ENCODE assay signal across 28 cellular contexts in the genomic region with DNA sequence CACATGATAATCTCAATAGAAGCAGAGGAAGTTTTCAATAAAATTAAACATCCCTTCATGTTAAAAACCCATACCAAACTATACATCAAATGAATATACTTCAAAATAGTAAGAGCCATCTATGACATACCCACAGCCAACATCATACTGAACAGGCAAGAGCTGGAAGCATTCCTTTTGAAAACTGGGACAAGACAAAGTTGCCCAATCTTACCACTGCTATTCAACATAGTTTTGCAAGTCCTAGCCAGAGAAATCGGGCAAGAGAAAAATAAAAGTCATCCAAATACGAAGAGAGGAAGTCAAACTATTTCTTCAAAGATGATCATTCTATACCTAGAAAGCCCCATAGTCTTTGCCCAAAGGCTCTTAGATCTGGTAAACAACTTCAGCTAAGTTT.
"Had no signal": no experiment of that assay in that cellular context is flagged by ENCODE, and none has a peak within 500 bp of the region (broad histone marks: within the 10 kb centered on the region; RNA-seq: fewer than 3 reads in every experiment).

No MANE protein-coding gene starts in this region.

- H3K4me1 ChIP-seq: adrenal gland had no signal

- ATAC-seq: activated CD4-positive, CD25-positive, alpha-beta regulatory T cell treated with anti-CD3 and anti-CD28 coated beads, Interleukin-2, amount 50 U/mL, for 24 hours; activated CD8-positive, alpha-beta T cell treated with anti-CD3 and anti-CD28 coated beads for 36 hours; activated T-cell treated with anti-CD3 and anti-CD28 coated beads, Interleukin-2, amount 50 U/mL, for 72 hours; T-cell had no signal

- H3K9me3 ChIP-seq: adrenal gland had no signal

- H3K27me3 Mint-ChIP-seq: activated CD8-positive, alpha-beta T cell treated with anti-CD3 and anti-CD28 coated beads for 36 hours; activated naive CD4-positive, alpha-beta T cell treated with anti-CD3 and anti-CD28 coated beads, Interleukin-2, amount 10 ng/mL, durations not matched to agents 7 days and 5 days; activated naive CD8-positive, alpha-beta T cell treated with anti-CD3 and anti-CD28 coated beads for 36 hours; T-cell had no signal

- H3K4me1 Mint-ChIP-seq: activated naive CD4-positive, alpha-beta T cell treated with anti-CD3 and anti-CD28 coated beads, Interleukin-2, amount 10 ng/mL, durations not matched to agents 7 days and 5 days; activated naive CD8-positive, alpha-beta T cell treated with anti-CD3 and anti-CD28 coated beads for 36 hours; T-cell had no signal

- H3K9ac ChIP-seq: KMS-11 had no signal

- H3K4me3 ChIP-seq: adrenal gland had no signal

- H3K27ac ChIP-seq: adrenal gland, KMS-11, VCaP had no signal

- H3K27ac Mint-ChIP-seq: activated CD8-positive, alpha-beta T cell treated with anti-CD3 and anti-CD28 coated beads for 36 hours; activated naive CD4-positive, alpha-beta T cell treated with anti-CD3 and anti-CD28 coated beads, Interleukin-2, amount 10 ng/mL, durations not matched to agents 7 days and 5 days; activated naive CD8-positive, alpha-beta T cell treated with anti-CD3 and anti-CD28 coated beads for 36 hours; activated T-cell treated with anti-CD3 and anti-CD28 coated beads, Interleukin-2, amount 50 U/mL, for 72 hours; activated T-helper 2 cell treated with anti-CD3 and anti-CD28 coated beads, Interferon-gamma antibody, Interleukin-2, Interleukin-4, amounts not matched to agents 10 μg/mL and 5 μg/mL and 100 μg/mL, durations not matched to agents 14 hours and 24 hours and 36 hours; T-cell had no signal

- DNase-seq: activated CD4-positive, alpha-beta T cell treated with anti-CD3 and anti-CD28 coated beads for 4 hours; activated CD8-positive, alpha-beta memory T cell treated with anti-CD3 and anti-CD28 coated beads, Interleukin-2, amount 50 U/mL, for 4 hours; activated CD8-positive, alpha-beta T cell treated with anti-CD3 and anti-CD28 coated beads for 36 hours; activated gamma-delta T cell treated with Interleukin-2 at 50 U/mL for 16 hours; activated naive CD4-positive, alpha-beta T cell treated with anti-CD3 and anti-CD28 coated beads, Interleukin-2, amount 10 ng/mL, durations not matched to agents 7 days and 5 days; activated naive CD8-positive, alpha-beta T cell treated with anti-CD3 and anti-CD28 coated beads for 36 hours; activated T-cell treated with anti-CD3 and anti-CD28 coated beads, Interleukin-2, amount 50 U/mL, for 72 hours; adrenal gland; aorta; central memory CD4-positive, alpha-beta T cell; NCI-H1105; NCI-H1436; NCI-H1694 treated with DMSO at 0.1 percent for 48 hours; NCI-H2029 treated with DMSO at 0.1 percent for 48 hours; NCI-H345; NCI-H510A; NCI-H526 treated with DMSO at 0.1 percent for 48 hours; NCI-H82; SHP77; T-cell; T-helper 2 cell; T1000 had no signal

- H3K9me3 Mint-ChIP-seq: activated CD8-positive, alpha-beta T cell treated with anti-CD3 and anti-CD28 coated beads for 36 hours; activated naive CD4-positive, alpha-beta T cell treated with anti-CD3 and anti-CD28 coated beads, Interleukin-2, amount 10 ng/mL, durations not matched to agents 7 days and 5 days; activated naive CD8-positive, alpha-beta T cell treated with anti-CD3 and anti-CD28 coated beads for 36 hours; activated T-helper 2 cell treated with anti-CD3 and anti-CD28 coated beads, Interferon-gamma antibody, Interleukin-2, Interleukin-4, amounts not matched to agents 10 μg/mL and 5 μg/mL and 100 μg/mL, durations not matched to agents 14 hours and 24 hours and 36 hours had no signal

- H3K4me3 Mint-ChIP-seq: activated CD8-positive, alpha-beta T cell treated with anti-CD3 and anti-CD28 coated beads for 36 hours; activated naive CD4-positive, alpha-beta T cell treated with anti-CD3 and anti-CD28 coated beads, Interleukin-2, amount 10 ng/mL, durations not matched to agents 7 days and 5 days; activated naive CD8-positive, alpha-beta T cell treated with anti-CD3 and anti-CD28 coated beads for 36 hours; activated T-cell treated with anti-CD3 and anti-CD28 coated beads, Interleukin-2, amount 50 U/mL, for 72 hours; T-cell had no signal

- H3K36me3 ChIP-seq: adrenal gland had no signal

- FAIRE-seq: bronchial epithelial cell, RCC 7860 had no signal
